Comparison of ENCODE assay signal across 9 cellular contexts in the genomic region with DNA sequence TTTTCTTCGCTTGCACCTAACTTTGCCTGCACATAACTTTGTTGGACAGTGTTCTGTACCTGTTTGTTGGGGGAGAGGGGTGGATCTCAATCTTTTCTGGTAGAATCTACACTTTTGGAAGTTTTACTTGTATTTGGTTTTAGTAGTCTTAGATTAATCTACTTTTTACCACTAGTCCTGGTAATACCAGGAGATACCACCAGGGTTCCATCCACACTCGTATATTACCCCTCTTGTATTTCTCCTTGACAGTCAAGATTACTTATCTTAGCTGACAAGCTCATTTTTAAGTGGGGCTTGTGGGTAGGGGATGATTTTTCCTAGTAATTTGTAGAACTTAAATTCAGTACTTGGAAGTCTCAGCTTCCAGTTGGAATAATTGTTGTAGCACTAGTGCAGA. TPM values are rescaled to one million over a fixed set of nuclear protein-coding genes. Genes with fewer than 3 reads are reported as not detected.
A peak's percentile ranks its signal among the peaks of the same experiment; 100 is the strongest.
DNase-seq lines count a peak whose midpoint lies in the region; ATAC-seq, FAIRE-seq and TF ChIP-seq lines count a peak whose summit lies in the region.
"Had no signal": no experiment of that assay in that cellular context is flagged by ENCODE, and none has a peak within 500 bp of the region (broad histone marks: within the 10 kb centered on the region; RNA-seq: fewer than 3 reads in every experiment).

No MANE protein-coding gene starts in this region.

- DNase-seq in heart right ventricle (no peak), Right ventricle myocardium inferior (ENCODE audit: missing footprints) (no peak), RWPE2 (ENCODE audit: low spot score) (no peak), urothelium cell line (ENCODE audit: low spot score) (peak; percentile 1), DMS153 (lab: John Stamatoyannopoulos, UW) (no peak), HTR-8/SVneo (ENCODE audit: insufficient read length, low spot score) (no peak)
- DNase-seq: activated CD4-positive, CD25-positive, alpha-beta regulatory T cell treated with anti-CD3 and anti-CD28 coated beads, Interleukin-2, amount 50 U/mL, for 72 hours had no signal

- TF ChIP-seq EP300 in gastroesophageal sphincter (IDR thresholded peaks at IDR 0.05) = no peak

- H3K36me3 ChIP-seq in heart right ventricle = peaks cover 0 to 97% (median 28%) of the 10 kb centered on the region in 9 donors
- peaks cover 53% of the 10 kb centered on the region for H3K36me3 ChIP-seq in RWPE2 (ENCODE audit: low read depth)
- peaks cover 5 to 78% of the 10 kb centered on the region in 2 donors for H3K36me3 ChIP-seq in gastroesophageal sphincter

- intact Hi-C loops in heart right ventricle (cut with DNase I) (no loop called here), Right ventricle myocardium inferior (cut with DNase I) (no loop called here)

- 81 to 88% methylated on average over 2 of the region's 2 CpGs for WGBS in heart right ventricle, 2 donors
- 79% methylated on average over 2 of the region's 2 CpGs; no CpG with 5 or more reads in 1 of the 2 donors for WGBS in gastroesophageal sphincter (ENCODE audit: low coverage in 1 of 2), 2 donors

- H3K4me3 ChIP-seq in heart right ventricle (no peak overlapping the region), RWPE2 (ENCODE audit: severe bottlenecking) (no peak overlapping the region), gastroesophageal sphincter (no peak overlapping the region)

- no peak overlapping the region for H3K27ac ChIP-seq in heart right ventricle
- no peak overlapping the region for H3K27ac ChIP-seq in RWPE2 (ENCODE audit: poor library complexity, severe bottlenecking)
- no peak overlapping the region for H3K27ac ChIP-seq in gastroesophageal sphincter

- TF ChIP-seq CTCF in heart right ventricle (IDR thresholded peaks at IDR 0.05) = peak in 7 of 9 donors; percentile 12 to 50 (median 30)
- TF ChIP-seq CTCF in RWPE2 (IDR thresholded peaks at IDR 0.05; ENCODE audit: poor library complexity, severe bottlenecking) = peak; percentile 27
- TF ChIP-seq CTCF in gastroesophageal sphincter (IDR thresholded peaks at IDR 0.05) = peak; percentile 21 to 39 (median 28)

- H3K4me1 ChIP-seq in heart right ventricle (peaks cover 0 to 11% (median 0%) of the 10 kb centered on the region in 9 donors), RWPE2 (ENCODE audit: insufficient read depth, poor library complexity, severe bottlenecking) (no peaks in the 10 kb centered on the region), gastroesophageal sphincter (no peaks in the 10 kb centered on the region)

- ATAC-seq in heart right ventricle = no peak
- no peak for ATAC-seq in Right ventricle myocardium inferior
- ATAC-seq in RWPE2 (ENCODE audit: low read depth) = no peak
- ATAC-seq in gastroesophageal sphincter = no peak
- no peak for ATAC-seq in GM21528 (IDR thresholded peaks at IDR 0.05; ENCODE audit: low FRiP score, unreplicated experiment)

- H3K9me3 ChIP-seq in heart right ventricle = no peaks in the 10 kb centered on the region
- no peaks in the 10 kb centered on the region for H3K9me3 ChIP-seq in RWPE2 (ENCODE audit: severe bottlenecking)
- H3K9me3 ChIP-seq in gastroesophageal sphincter = no peaks in the 10 kb centered on the region

- FAIRE-seq in urothelium cell line (lab: Jason Lieb, UNC) = no peak
- no peak for FAIRE-seq in HTR-8/SVneo (lab: Jason Lieb, UNC)

- no peaks in the 10 kb centered on the region for H3K27me3 ChIP-seq in heart right ventricle
- no peaks in the 10 kb centered on the region for H3K27me3 ChIP-seq in RWPE2 (ENCODE audit: insufficient read depth, poor library complexity, severe bottlenecking)
- no peaks in the 10 kb centered on the region for H3K27me3 ChIP-seq in gastroesophageal sphincter

- TF ChIP-seq POLR2A in gastroesophageal sphincter (IDR thresholded peaks at IDR 0.05) = no peak

RNA-seq across cellular contexts. Expression of a gene that starts 37.3 kb away (rescaled TPM):
- 1 to 10 TPM in 6 of 10 donors, under 1 TPM in 4; 0.71 to 1.7 (median 1.1) TPM for total RNA-seq in heart right ventricle
- 1 to 10 TPM in 1 of 2 donors, under 1 TPM in 1; 0.38 to 1.9 TPM for polyA plus RNA-seq in heart right ventricle
- total RNA-seq in Right ventricle myocardium inferior = 0.78 TPM
- 1 to 10 TPM in 1 of 4 donors, under 1 TPM in 2, not detected in 1; 0.35 to 1.3 (median 0.78) TPM for total RNA-seq in gastroesophageal sphincter

RNA-seq across cellular contexts. Expression of a gene that starts 39.8 kb away (rescaled TPM):
- total RNA-seq in heart right ventricle (10 to 100 TPM; 20.7 to 39.9 (median 31.2) TPM), Right ventricle myocardium inferior (25.2 TPM), gastroesophageal sphincter (10 to 100 TPM; 25.7 to 39.0 (median 30.8) TPM)
- 1 to 10 TPM; 3.9 to 4.1 TPM for polyA plus RNA-seq in heart right ventricle
